ENCODE assay signal across 29 cellular contexts in genomic region chr15:50735156-50735555, GRCh38.
"Had no signal": no experiment of that assay in that cellular context is flagged by ENCODE, and none has a peak within 500 bp of the region (broad histone marks: within the 10 kb centered on the region; RNA-seq: fewer than 3 reads in every experiment).

No MANE protein-coding gene starts in this region.

- H3K9me3 ChIP-seq: left lung, prostate gland, sigmoid colon, spleen, testis, thyroid gland, transverse colon, upper lobe of left lung, vagina had no signal

- H3K36me3 ChIP-seq: ovary, prostate gland had no signal

- H3K27ac ChIP-seq: left lung, ovary, prostate gland, sigmoid colon, spleen, testis, thyroid gland, transverse colon, upper lobe of left lung, vagina had no signal

- ATAC-seq: left colon; left lung; natural killer cell; right cardiac atrium; stimulated activated effector memory CD8-positive, alpha-beta T cell treated with anti-CD3 and anti-CD28 coated beads, Interleukin-12 subunit alpha, Interleukin-12 subunit beta, amount 100 ng/mL, for 72 hours; stimulated activated naive CD8-positive, alpha-beta T cell treated with anti-CD3 and anti-CD28 coated beads, Interleukin-15, amount 100 ng/mL, for 72 hours had no signal

- DNase-seq: hypothalamus; immature natural killer cell; kidney; left colon; left lung; mesendoderm; naive B cell; natural killer cell; nephron progenitor cell; ovary; posterior cingulate gyrus; retina; right cardiac atrium; sigmoid colon; small intestine; spleen; stimulated activated CD4-positive, alpha-beta T cell treated with anti-CD3 and anti-CD28 coated beads, Interleukin-4, amount 100 ng/mL, for 24 hours; stimulated activated naive CD4-positive, alpha-beta T cell treated with Interleukin-2 at 50 U/mL for 16 hours; stimulated activated naive CD8-positive, alpha-beta T cell treated with anti-CD3 and anti-CD28 coated beads, Interleukin-15, amount 100 ng/mL, for 72 hours; substantia nigra; testis; thyroid gland; transverse colon; upper lobe of left lung had no signal

- H3K4me1 ChIP-seq: left lung, prostate gland, sigmoid colon, spleen, testis, thyroid gland, upper lobe of left lung, vagina had no signal

- H3K27me3 ChIP-seq: left lung, ovary, sigmoid colon, spleen, testis, thyroid gland, transverse colon, upper lobe of left lung, vagina had no signal

- H3K4me3 ChIP-seq: left lung, lung, ovary, prostate gland, sigmoid colon, spleen, testis, thyroid gland, transverse colon, upper lobe of left lung, vagina had no signal

- FAIRE-seq: islet of Langerhans, kidney, small intestine had no signal
